In the genomic region with DNA sequence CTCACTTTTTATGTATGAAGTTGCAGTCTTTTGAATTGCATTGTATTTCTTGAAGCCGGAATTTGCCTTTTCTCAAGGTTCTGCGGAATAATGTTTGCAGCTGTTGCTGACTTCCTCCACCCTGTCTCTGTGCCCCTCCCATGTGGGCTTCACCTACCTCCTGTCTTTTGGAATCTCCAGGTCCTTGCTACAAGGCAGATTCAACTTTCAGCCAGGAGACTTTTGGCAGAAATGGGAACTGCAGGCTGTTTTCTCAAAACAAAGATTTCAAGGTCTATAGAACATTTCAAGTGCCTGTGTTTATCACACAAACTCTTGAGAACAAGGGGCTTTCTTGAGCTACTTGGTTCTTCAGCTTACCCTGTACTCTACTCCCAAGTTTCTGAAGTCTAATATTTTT, we compare ENCODE assay signal across 15 cellular contexts. TPM values are rescaled to one million over a fixed set of nuclear protein-coding genes. Genes with fewer than 3 reads are reported as not detected.
A peak's percentile ranks its signal among the peaks of the same experiment; 100 is the strongest.
DNase-seq lines count a peak whose midpoint lies in the region; ATAC-seq and TF ChIP-seq lines count a peak whose summit lies in the region.
"Had no signal": no experiment of that assay in that cellular context is flagged by ENCODE, and none has a peak within 500 bp of the region (broad histone marks: within the 10 kb centered on the region; RNA-seq: fewer than 3 reads in every experiment).

No MANE protein-coding gene starts in this region.

- no peaks in the 10 kb centered on the region for H3K9me2 ChIP-seq in PC-3 (replicated peaks; ENCODE audit: low read length)

- 58 to 66% methylated on average over 2 of the region's 2 CpGs for WGBS in thyroid gland, 2 donors

- H3K27me3 ChIP-seq in PC-3 (ENCODE audit: low read length) (no peaks in the 10 kb centered on the region), thyroid gland (no peaks in the 10 kb centered on the region)
- H3K27me3 ChIP-seq: gastrocnemius medialis had no signal

- ATAC-seq in PC-3 (peak; percentile 11; the same call in 1 of the 2 replicates), GM18517 (IDR thresholded peaks at IDR 0.05; ENCODE audit: unreplicated experiment) (no peak)
- ATAC-seq: gastrocnemius medialis; stimulated activated naive CD8-positive, alpha-beta T cell treated with anti-CD3 and anti-CD28 coated beads, Interleukin-15, amount 100 ng/mL, for 72 hours had no signal

- H3K4me3 ChIP-seq in PC-3 (ENCODE audit: low read length) (no peak overlapping the region), epithelial cell of proximal tubule (ENCODE audit: low read depth, low read length) (no peak overlapping the region), thyroid gland (replicated peaks in 1 of 3) (no peak overlapping the region)
- H3K4me3 ChIP-seq: gastrocnemius medialis, lung had no signal

- H4K20me1 ChIP-seq in PC-3 (ENCODE audit: low read length): no peaks in the 10 kb centered on the region

- H3K4me1 ChIP-seq in PC-3 (ENCODE audit: insufficient read depth, low read length) (peaks cover 24% of the 10 kb centered on the region), thyroid gland (peaks cover 8 to 20% of the 10 kb centered on the region in 2 donors)
- H3K4me1 ChIP-seq: gastrocnemius medialis had no signal

- no peak; the same call in 1 of the 2 replicates for TF ChIP-seq CTCF in PC-3 (conservative IDR thresholded peaks at IDR 0.05; ENCODE audit: low read depth, low read length)
- TF ChIP-seq CTCF in epithelial cell of proximal tubule (conservative IDR thresholded peaks at IDR 0.05; ENCODE audit: low read depth, low read length): peak; percentile 21
- TF ChIP-seq CTCF in thyroid gland (IDR thresholded peaks at IDR 0.05): peak in 5 of 6 experiments; percentile 23 to 59 (median 42)
- no peak for TF ChIP-seq CTCF in GM13977 (IDR thresholded peaks at IDR 0.05; ENCODE audit: extremely low read depth, insufficient read depth, missing control alignments)

- no peak overlapping the region for H3K4me2 ChIP-seq in PC-3 (ENCODE audit: low read length)

- intact Hi-C loops in PC-3 (cut with micrococcal nuclease) (loop anchor here (2.0 kb wide), 1 partner anchor 45 kb away; no protein-coding TSS in a partner anchor), thyroid gland (cut with DNase I) (no loop called here)

- CTCF ChIA-PET in PC-3 (lab: Charles Lee): no interaction called here

- BruUV-seq in PC-3 (replicated peaks; lab: Mats Ljungman, UMichigan): no TSS peak

- POLR2A ChIA-PET in PC-3 (lab: Charles Lee; ENCODE audit: unreplicated experiment): no interaction called here

- H3K9ac ChIP-seq in PC-3 (ENCODE audit: low read length): no peak overlapping the region

- H2AFZ ChIP-seq in PC-3 (ENCODE audit: low read length): no peak overlapping the region

- H3K9me3 ChIP-seq in PC-3 (ENCODE audit: low read length): no peaks in the 10 kb centered on the region
- H3K9me3 ChIP-seq in thyroid gland: no peaks in the 10 kb centered on the region
- H3K9me3 ChIP-seq: gastrocnemius medialis had no signal

- peaks cover 57% of the 10 kb centered on the region for H3K79me2 ChIP-seq in PC-3 (ENCODE audit: low read length)

- TF ChIP-seq POLR2A in thyroid gland (IDR thresholded peaks at IDR 0.05): no peak

- no peaks in the 10 kb centered on the region for H3K36me3 ChIP-seq in PC-3 (ENCODE audit: low read depth, low read length)
- H3K36me3 ChIP-seq in thyroid gland: no peaks in the 10 kb centered on the region

- H3K27ac ChIP-seq in PC-3 (ENCODE audit: low read length): no peak overlapping the region
- H3K27ac ChIP-seq in thyroid gland: no peak overlapping the region
- H3K27ac ChIP-seq: gastrocnemius medialis had no signal

- H3F3A ChIP-seq in PC-3 (ENCODE audit: low read length, unreplicated experiment): no peaks in the 10 kb centered on the region

- DNase-seq in DMS53 (lab: John Stamatoyannopoulos, UW) (peak; percentile 34), DMS53 treated with DMSO at 0.1 percent for 48 hours (lab: John Stamatoyannopoulos, UW; ENCODE audit: unreplicated experiment) (no peak), PC-3 (peak; percentile 38), epithelial cell of proximal tubule (ENCODE audit: low read depth) (no peak), thyroid gland (peak; percentile 22 to 30), GM13977 (ENCODE audit: low spot score) (no peak), 8988T (no peak)
- DNase-seq: activated naive CD4-positive, alpha-beta T cell treated with anti-CD3 and anti-CD28 coated beads, Interleukin-2, amount 50 U/mL, for 16 hours; gastrocnemius medialis; NCI-H2081; posterior cingulate gyrus; stimulated activated CD4-positive, alpha-beta T cell treated with anti-CD3 and anti-CD28 coated beads, Interleukin-4, amount 100 ng/mL, for 24 hours; stimulated activated naive CD8-positive, alpha-beta T cell treated with anti-CD3 and anti-CD28 coated beads, Interleukin-15, amount 100 ng/mL, for 72 hours had no signal

- in situ Hi-C loops in GM13977 (cut with MboI; ENCODE audit: low pct_unique_long_range_greater_than_20kb, low sequenced_read_pairs, unreplicated experiment): no loop called here

RNA-seq across cellular contexts. Expression of a gene that starts 25.6 kb away (rescaled TPM):
- total RNA-seq in PC-3 (2014; rRNA removed): 7.7 and 8.8 TPM in 2 replicates
- 4.7 and 9.9 TPM in 2 replicates for total RNA-seq in epithelial cell of proximal tubule
- total RNA-seq in thyroid gland: 10 to 100 TPM; 15.6 to 28.0 (median 20.6) TPM

Comparison
In these comparisons a context has a peak if more than half of its experiments do, and no peak if none do; other contexts are left out.
1. DNase-seq: peak in DMS53 (single experiment), PC-3 (single experiment) and thyroid gland (2 of 2); none in DMS53 treated with DMSO at 0.1 percent for 48 hours (single experiment), epithelial cell of proximal tubule (single experiment), GM13977 (single experiment) and 8988T (single experiment).
2. CTCF ChIP-seq: peak in epithelial cell of proximal tubule (single experiment) and thyroid gland (5 of 6); none in PC-3 (single experiment) and GM13977 (single experiment).